Comparison of ENCODE assay signal across 11 cellular contexts in genomic region chr14:68181395-68182326, GRCh38.
DNase-seq lines count a peak whose midpoint lies in the region; TF ChIP-seq lines count a peak whose summit lies in the region.
"Had no signal": no experiment of that assay in that cellular context is flagged by ENCODE, and none has a peak within 500 bp of the region (broad histone marks: within the 10 kb centered on the region; RNA-seq: fewer than 3 reads in every experiment).

No MANE protein-coding gene starts in this region.

- peak overlapping the region; percentile 28 to 38 for H3K27ac ChIP-seq in SK-N-SH (ENCODE audit: low read depth in 2 of 2, low read length in 1 of 2)
- H3K27ac ChIP-seq: suprapubic skin had no signal

- no peaks in the 10 kb centered on the region for H3K36me3 ChIP-seq in SK-N-SH (replicated peaks in 1 of 2; ENCODE audit: control insufficient read depth in 1 of 2, insufficient read depth in 2 of 2, low read length in 1 of 2)
- no peaks in the 10 kb centered on the region for H3K36me3 ChIP-seq in H7 (replicated peaks; ENCODE audit: control insufficient read depth, insufficient read depth, low read length)
- H3K36me3 ChIP-seq: suprapubic skin had no signal

- peak; percentile 14 for DNase-seq in NCI-H2107 treated with DMSO at 0.1 percent for 48 hours (lab: John Stamatoyannopoulos, UW; ENCODE audit: unreplicated experiment)
- DNase-seq in NCI-H2107 (lab: John Stamatoyannopoulos, UW), result no peak
- DNase-seq in SK-N-SH, result no peak
- DNase-seq in fibroblast of villous mesenchyme (ENCODE audit: low read depth), result peak; percentile 49
- DNase-seq in stromal cell of bone marrow (ENCODE audit: low read depth), result peak; percentile 68
- DNase-seq in GF-D8 (lab: John Stamatoyannopoulos, UW), result no peak
- no peak for DNase-seq in H7
- no peak for DNase-seq in NCI-H2196 treated with DMSO at 0.1 percent for 48 hours (lab: John Stamatoyannopoulos, UW; ENCODE audit: unreplicated experiment)
- DNase-seq: 8988T; activated CD8-positive, alpha-beta memory T cell treated with anti-CD3 and anti-CD28 coated beads for 24 hours had no signal

- no peak overlapping the region for H3K4me3 ChIP-seq in SK-N-SH (ENCODE audit: low read depth in 2 of 2, low read length in 1 of 2)
- no peak overlapping the region for H3K4me3 ChIP-seq in fibroblast of villous mesenchyme (ENCODE audit: low read depth, low read length)
- H3K4me3 ChIP-seq in H7 (ENCODE audit: insufficient read depth, low read depth, low read length), result no peak overlapping the region
- H3K4me3 ChIP-seq: suprapubic skin had no signal

- no peak overlapping the region for H3K9ac ChIP-seq in SK-N-SH

- no peak for TF ChIP-seq EP300 in SK-N-SH (IDR thresholded peaks at IDR 0.05; ENCODE audit: borderline replicate concordance in 1 of 2, low read depth in 1 of 2, low read length in 1 of 2)

- H2AFZ ChIP-seq in SK-N-SH (ENCODE audit: low read depth), result peak overlapping the region; percentile 26; the same call in 1 of the 2 replicates

- WGBS in SK-N-SH (ENCODE audit: low lambda C conversion rate), result 63% methylated on average over 3 of the region's 3 CpGs

- no peaks in the 10 kb centered on the region for H3K9me2 ChIP-seq in SK-N-SH

- no peak for TF ChIP-seq RAD21 in SK-N-SH (IDR thresholded peaks at IDR 0.05; ENCODE audit: low read length)

- no peaks in the 10 kb centered on the region for H3K79me2 ChIP-seq in SK-N-SH (ENCODE audit: insufficient read depth)

- H4K20me1 ChIP-seq in SK-N-SH (ENCODE audit: insufficient read depth), result no peaks in the 10 kb centered on the region

- peaks cover 6 to 18% of the 10 kb centered on the region in 2 experiments for H3K4me1 ChIP-seq in SK-N-SH (ENCODE audit: control insufficient read depth in 1 of 2, insufficient read depth in 2 of 2, low read depth in 1 of 2, low read length in 1 of 2)

- H3K27me3 ChIP-seq in SK-N-SH (ENCODE audit: insufficient read depth) (no peaks in the 10 kb centered on the region), H7 (ENCODE audit: control insufficient read depth, insufficient read depth, low read length) (no peaks in the 10 kb centered on the region)
- H3K27me3 ChIP-seq: suprapubic skin had no signal

- H3K9me3 ChIP-seq in SK-N-SH, result no peaks in the 10 kb centered on the region
- H3K9me3 ChIP-seq: suprapubic skin had no signal

- POLR2A ChIA-PET in SK-N-SH (lab: Yijun Ruan, JAX), result no interaction called here

- CTCF ChIA-PET in SK-N-SH (lab: Yijun Ruan, JAX), result no interaction called here

- peaks cover 11% of the 10 kb centered on the region for H3F3A ChIP-seq in SK-N-SH (replicated peaks; ENCODE audit: insufficient read depth)

- TF ChIP-seq CTCF in SK-N-SH (IDR thresholded peaks at IDR 0.05) (no peak), fibroblast of villous mesenchyme (IDR thresholded peaks at IDR 0.05; ENCODE audit: insufficient read depth, low read depth, low read length) (no peak)

- H3K4me2 ChIP-seq in SK-N-SH, result peak overlapping the region; percentile 24; the same call in 1 of the 2 replicates

TF ChIP-seq in SK-N-SH, 30 proteins besides CTCF, POLR2A, EP300 and RAD21:
- TF ChIP-seq RXRA (IDR thresholded peaks at IDR 0.05; ENCODE audit: borderline replicate concordance, low read depth) (peak; percentile 75; the same call in 1 of the 2 replicates), PBX3 (IDR thresholded peaks at IDR 0.05) (no peak), RFX5 (IDR thresholded peaks at IDR 0.05; ENCODE audit: low read length) (no peak), GABPA (IDR thresholded peaks at IDR 0.05; ENCODE audit: low read depth) (no peak), REST (IDR thresholded peaks at IDR 0.05; ENCODE audit: low read depth, low read length) (no peak), TCF12 (IDR thresholded peaks at IDR 0.05) (no peak), MEF2A (IDR thresholded peaks at IDR 0.05; ENCODE audit: borderline replicate concordance, low read depth) (no peak), MXI1 (IDR thresholded peaks at IDR 0.05; ENCODE audit: low read depth, low read length) (no peak), JUND (IDR thresholded peaks at IDR 0.05) (peak; percentile 57), CHD2 (IDR thresholded peaks at IDR 0.05; ENCODE audit: low read length, partially characterized antibody) (no peak), RCOR1 (IDR thresholded peaks at IDR 0.05; ENCODE audit: low read length) (no peak), SMC3 (IDR thresholded peaks at IDR 0.05; ENCODE audit: low read depth, low read length) (no peak), FOSL2 (IDR thresholded peaks at IDR 0.05; ENCODE audit: borderline replicate concordance, low read depth) (peak; percentile 38; the same call in 1 of the 2 replicates)
- TF ChIP-seq, protein P1, sequence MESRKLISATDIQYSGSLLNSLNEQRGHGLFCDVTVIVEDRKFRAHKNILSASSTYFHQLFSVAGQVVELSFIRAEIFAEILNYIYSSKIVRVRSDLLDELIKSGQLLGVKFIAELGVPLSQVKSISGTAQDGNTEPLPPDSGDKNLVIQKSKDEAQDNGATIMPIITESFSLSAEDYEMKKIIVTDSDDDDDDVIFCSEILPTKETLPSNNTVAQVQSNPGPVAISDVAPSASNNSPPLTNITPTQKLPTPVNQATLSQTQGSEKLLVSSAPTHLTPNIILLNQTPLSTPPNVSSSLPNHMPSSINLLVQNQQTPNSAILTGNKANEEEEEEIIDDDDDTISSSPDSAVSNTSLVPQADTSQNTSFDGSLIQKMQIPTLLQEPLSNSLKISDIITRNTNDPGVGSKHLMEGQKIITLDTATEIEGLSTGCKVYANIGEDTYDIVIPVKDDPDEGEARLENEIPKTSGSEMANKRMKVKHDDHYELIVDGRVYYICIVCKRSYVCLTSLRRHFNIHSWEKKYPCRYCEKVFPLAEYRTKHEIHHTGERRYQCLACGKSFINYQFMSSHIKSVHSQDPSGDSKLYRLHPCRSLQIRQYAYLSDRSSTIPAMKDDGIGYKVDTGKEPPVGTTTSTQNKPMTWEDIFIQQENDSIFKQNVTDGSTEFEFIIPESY (IDR thresholded peaks at IDR 0.05; ENCODE audit: borderline replicate concordance, low read depth), result no peak
TF ChIP-seq in SK-N-SH: peak in this region for 3.

Comparison
In these comparisons a context has a peak if more than half of its experiments do, and no peak if none do; other contexts are left out.
1. DNase-seq: peak in NCI-H2107 treated with DMSO at 0.1 percent for 48 hours (single experiment), fibroblast of villous mesenchyme (single experiment) and stromal cell of bone marrow (single experiment); none in NCI-H2107 (single experiment), SK-N-SH (single experiment), GF-D8 (single experiment), H7 (single experiment) and NCI-H2196 treated with DMSO at 0.1 percent for 48 hours (single experiment).